In the genomic region with DNA sequence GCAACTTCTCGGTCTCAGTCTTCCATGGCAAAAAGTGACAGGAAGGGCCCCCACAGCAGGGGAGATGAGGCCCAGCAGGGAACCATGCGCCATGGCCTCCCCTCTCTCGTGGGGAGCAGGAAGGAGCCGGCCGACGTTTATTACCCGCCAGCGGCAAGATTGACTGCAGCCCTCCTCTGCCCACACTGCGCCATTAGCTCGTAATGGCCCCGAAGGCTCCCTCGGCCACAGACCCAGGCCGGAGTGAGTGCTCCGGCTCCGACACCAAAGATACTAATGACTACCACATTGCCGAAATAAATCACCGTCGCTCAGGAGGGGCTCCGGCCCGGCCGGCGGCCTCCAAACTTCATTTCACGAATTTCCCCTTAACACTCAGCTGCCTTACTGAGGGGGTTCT, we compare ENCODE assay signal across 24 cellular contexts.
"Had no signal": no experiment of that assay in that cellular context is flagged by ENCODE, and none has a peak within 500 bp of the region (broad histone marks: within the 10 kb centered on the region; RNA-seq: fewer than 3 reads in every experiment).

No MANE protein-coding gene starts in this region.

- H3K4me3 Mint-ChIP-seq: activated CD8-positive, alpha-beta T cell treated with anti-CD3 and anti-CD28 coated beads, Interleukin-2, amount 10 ng/mL, durations not matched to agents 7 days and 5 days; central memory CD8-positive, alpha-beta T cell; mesothelial cell of epicardium; stimulated activated effector memory CD8-positive, alpha-beta T cell treated with anti-CD3 and anti-CD28 coated beads, Interleukin-12 subunit alpha, Interleukin-12 subunit beta, amount 100 ng/mL, for 72 hours had no signal

- H3K4me2 ChIP-seq: smooth muscle cell had no signal

- H3K4me3 ChIP-seq: gastroesophageal sphincter, lower lobe of right lung, ovary, psoas muscle, right lobe of liver, smooth muscle cell, testis, upper lobe of left lung had no signal

- H3K9me3 Mint-ChIP-seq: central memory CD8-positive, alpha-beta T cell; mesothelial cell of epicardium; stimulated activated effector memory CD8-positive, alpha-beta T cell treated with anti-CD3 and anti-CD28 coated beads, Interleukin-12 subunit alpha, Interleukin-12 subunit beta, amount 100 ng/mL, for 72 hours had no signal

- H3K36me3 ChIP-seq: brain microvascular endothelial cell, gastroesophageal sphincter, lower lobe of right lung, ovary, right lobe of liver, upper lobe of left lung, WERI-Rb-1 had no signal

- H3K36me3 Mint-ChIP-seq: mesothelial cell of epicardium; stimulated activated effector memory CD8-positive, alpha-beta T cell treated with anti-CD3 and anti-CD28 coated beads, Interleukin-12 subunit alpha, Interleukin-12 subunit beta, amount 100 ng/mL, for 72 hours had no signal

- H3K27ac ChIP-seq: brain microvascular endothelial cell, gastroesophageal sphincter, lower lobe of right lung, ovary, psoas muscle, right lobe of liver, testis, upper lobe of left lung, WERI-Rb-1 had no signal

- H3K4me1 Mint-ChIP-seq: central memory CD8-positive, alpha-beta T cell; stimulated activated effector memory CD8-positive, alpha-beta T cell treated with anti-CD3 and anti-CD28 coated beads, Interleukin-12 subunit alpha, Interleukin-12 subunit beta, amount 100 ng/mL, for 72 hours had no signal

- H3K27me3 ChIP-seq: brain microvascular endothelial cell, gastroesophageal sphincter, ovary, right lobe of liver, testis, upper lobe of left lung had no signal

- H3K4me1 ChIP-seq: right lobe of liver had no signal

- H3K27ac Mint-ChIP-seq: activated CD8-positive, alpha-beta T cell treated with anti-CD3 and anti-CD28 coated beads, Interleukin-2, amount 10 ng/mL, durations not matched to agents 7 days and 5 days; mesothelial cell of epicardium; stimulated activated effector memory CD8-positive, alpha-beta T cell treated with anti-CD3 and anti-CD28 coated beads, Interleukin-12 subunit alpha, Interleukin-12 subunit beta, amount 100 ng/mL, for 72 hours had no signal

- DNase-seq: activated CD4-positive, alpha-beta T cell treated with anti-CD3 and anti-CD28 coated beads for 48 hours; activated CD8-positive, alpha-beta memory T cell treated with anti-CD3 and anti-CD28 coated beads, Interleukin-2, amount 50 U/mL, for 48 hours; activated CD8-positive, alpha-beta T cell treated with anti-CD3 and anti-CD28 coated beads, Interleukin-2, amount 10 ng/mL, durations not matched to agents 7 days and 5 days; activated effector memory CD4-positive, alpha-beta T cell treated with Interleukin-2 at 50 U/mL for 16 hours; activated naive CD4-positive, alpha-beta T cell treated with anti-CD3 and anti-CD28 coated beads, Interleukin-2, amount 50 U/mL, for 16 hours; activated T-cell treated with anti-CD3 and anti-CD28 coated beads, Interleukin-2, amount 50 U/mL, for 48 hours; aorta; brain microvascular endothelial cell; cortex of kidney; effector CD4-positive, alpha-beta T cell; lower lobe of right lung; ovary; psoas muscle; right lobe of liver; stimulated activated CD4-positive, alpha-beta T cell treated with anti-CD3 and anti-CD28 coated beads, Interleukin-4, amount 100 ng/mL, for 24 hours; testis; WERI-Rb-1 had no signal

- H3K9me3 ChIP-seq: gastroesophageal sphincter, lower lobe of right lung, ovary, psoas muscle, right lobe of liver, testis, upper lobe of left lung had no signal

- ATAC-seq: activated CD8-positive, alpha-beta T cell treated with anti-CD3 and anti-CD28 coated beads, Interleukin-2, amount 10 ng/mL, durations not matched to agents 7 days and 5 days; esophagus mucosa; gastroesophageal sphincter; lower lobe of right lung; psoas muscle; right lobe of liver; stimulated activated effector memory CD8-positive, alpha-beta T cell treated with anti-CD3 and anti-CD28 coated beads, Interleukin-12 subunit alpha, Interleukin-12 subunit beta, amount 100 ng/mL, for 72 hours had no signal
